ENCODE assay signal across 21 cellular contexts in the genomic region with DNA sequence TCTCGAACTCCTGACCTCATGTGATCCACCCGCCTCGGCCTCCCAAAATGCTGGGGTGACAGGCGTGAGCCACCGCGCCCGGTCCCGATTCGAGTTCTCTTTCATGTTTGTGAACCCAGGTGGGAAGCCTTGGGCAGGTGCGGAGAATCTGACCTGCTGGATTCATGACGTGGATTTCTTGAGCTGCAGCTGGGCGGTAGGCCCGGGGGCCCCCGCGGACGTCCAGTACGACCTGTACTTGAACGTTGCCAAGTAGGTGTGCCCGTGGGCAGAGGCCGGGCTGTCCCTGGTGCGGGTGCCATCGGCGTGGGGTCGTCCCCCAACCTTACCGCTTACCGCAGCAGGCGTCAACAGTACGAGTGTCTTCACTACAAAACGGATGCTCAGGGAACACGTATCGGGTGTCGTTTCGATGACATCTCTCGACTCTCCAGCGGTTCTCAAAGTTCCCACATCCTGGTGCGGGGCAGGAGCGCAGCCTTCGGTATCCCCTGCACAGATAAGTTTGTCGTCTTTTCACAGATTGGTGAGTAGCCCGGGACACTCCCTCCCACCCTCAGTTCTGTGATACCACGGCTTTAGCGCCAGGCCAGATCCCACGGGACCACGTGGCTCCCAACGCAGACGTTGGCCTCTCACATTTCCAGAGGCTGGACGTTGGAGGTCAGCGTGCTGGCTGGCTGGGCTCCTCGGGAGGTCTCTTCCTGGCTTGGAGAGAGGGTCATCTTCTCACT. TPM values are rescaled to one million over a fixed set of nuclear protein-coding genes. Genes with fewer than 3 reads are reported as not detected.
DNase-seq lines count a peak whose midpoint lies in the region; ATAC-seq, FAIRE-seq and TF ChIP-seq lines count a peak whose summit lies in the region.
"Had no signal": no experiment of that assay in that cellular context is flagged by ENCODE, and none has a peak within 500 bp of the region (broad histone marks: within the 10 kb centered on the region; RNA-seq: fewer than 3 reads in every experiment).

No MANE protein-coding gene starts in this region.

- no peaks in the 10 kb centered on the region for H3K9me3 ChIP-seq in DND-41 (ENCODE audit: insufficient read depth, low read length, severe bottlenecking)
- H3K9me3 ChIP-seq in IMR-90 (ENCODE audit: control insufficient read depth, insufficient read depth, low read length), result peaks cover 5% of the 10 kb centered on the region
- no peaks in the 10 kb centered on the region for H3K9me3 ChIP-seq in kidney (ENCODE audit: control insufficient read depth in 1 of 2, low read length in 2 of 2)
- H3K9me3 ChIP-seq: BE2C, HAP-1 had no signal

- H3K4me1 ChIP-seq in DND-41 (ENCODE audit: insufficient read depth, low read length) (no peaks in the 10 kb centered on the region), IMR-90 (ENCODE audit: control insufficient read depth, insufficient read depth, low read length) (no peaks in the 10 kb centered on the region), kidney (ENCODE audit: control insufficient read depth in 1 of 2, insufficient read depth in 1 of 2, low read depth in 1 of 2, low read length in 2 of 2) (no peaks in the 10 kb centered on the region)
- H3K4me1 ChIP-seq: BE2C had no signal

- in situ Hi-C loops in IMR-90 (cut with MboI; ENCODE audit: low sequenced_read_pairs), result no loop called here

- H2AK5ac ChIP-seq in IMR-90 (ENCODE audit: low read depth, low read length), result no peak overlapping the region

- no peaks in the 10 kb centered on the region for H3K27me3 ChIP-seq in DND-41 (ENCODE audit: insufficient read depth, low read length, poor library complexity)
- no peaks in the 10 kb centered on the region for H3K27me3 ChIP-seq in IMR-90 (ENCODE audit: control insufficient read depth, insufficient read depth, low read length)
- H3K27me3 ChIP-seq: BE2C had no signal

- H2AFZ ChIP-seq in DND-41 (ENCODE audit: low read depth, low read length), result no peak overlapping the region
- H2AFZ ChIP-seq in IMR-90 (replicated peaks; ENCODE audit: low read length, poor library complexity), result no peak overlapping the region

- H3K27ac Mint-ChIP-seq in activated T-helper 2 cell treated with anti-CD3 and anti-CD28 coated beads, Interferon-gamma antibody, Interleukin-2, Interleukin-4, amounts not matched to agents 10 μg/mL and 5 μg/mL and 100 μg/mL, durations not matched to agents 14 hours and 24 hours and 36 hours, result no peak overlapping the region

- H3K9me3 Mint-ChIP-seq in activated T-helper 2 cell treated with anti-CD3 and anti-CD28 coated beads, Interferon-gamma antibody, Interleukin-2, Interleukin-4, amounts not matched to agents 10 μg/mL and 5 μg/mL and 100 μg/mL, durations not matched to agents 14 hours and 24 hours and 36 hours, result no peaks in the 10 kb centered on the region

- TF ChIP-seq CTCF in DND-41 (IDR thresholded peaks at IDR 0.05; ENCODE audit: borderline replicate concordance, extremely low read depth, low read length, poor library complexity, severe bottlenecking) (no peak), IMR-90 (conservative IDR thresholded peaks at IDR 0.05; ENCODE audit: low read depth, low read length) (no peak), kidney (IDR thresholded peaks at IDR 0.05; ENCODE audit: borderline replicate concordance, extremely low read depth, insufficient read depth) (no peak)

- DNase-seq in DND-41, result no peak
- no peak for DNase-seq in IMR-90
- DNase-seq in kidney, result peak; percentile 58
- DNase-seq in posterior vena cava (ENCODE audit: low spot score), result peak; percentile 56
- no peak for DNase-seq in mesenteric fat pad (ENCODE audit: low spot score)
- DNase-seq in NCI-H1105 (lab: John Stamatoyannopoulos, UW), result no peak
- no peak for DNase-seq in activated T-helper 2 cell treated with anti-CD3 and anti-CD28 coated beads, Interferon-gamma antibody, Interleukin-2, Interleukin-4, amounts not matched to agents 10 μg/mL and 5 μg/mL and 100 μg/mL, durations not matched to agents 14 hours and 24 hours and 36 hours (ENCODE audit: low spot score)
- DNase-seq: BE2C; CD4-positive, alpha-beta memory T cell; DMS153; DMS79 treated with DMSO at 0.1 percent for 48 hours; GDM1; GOT3; KG1 had no signal

- no peak overlapping the region for H3K4me3 Mint-ChIP-seq in activated T-helper 2 cell treated with anti-CD3 and anti-CD28 coated beads, Interferon-gamma antibody, Interleukin-2, Interleukin-4, amounts not matched to agents 10 μg/mL and 5 μg/mL and 100 μg/mL, durations not matched to agents 14 hours and 24 hours and 36 hours (ENCODE audit: low read depth)
- H3K4me3 Mint-ChIP-seq: CD4-positive, alpha-beta memory T cell had no signal

- H3K79me1 ChIP-seq in IMR-90 (ENCODE audit: low read depth in 1 of 2, low read length in 2 of 2), result no peaks in the 10 kb centered on the region

- H3K79me2 ChIP-seq in DND-41 (ENCODE audit: insufficient read depth, low read length), result no peaks in the 10 kb centered on the region

- H3K23ac ChIP-seq in IMR-90 (ENCODE audit: low read depth, low read length), result no peak overlapping the region

- no peak overlapping the region for H3K18ac ChIP-seq in IMR-90 (ENCODE audit: low read depth, low read length)

- H2BK120ac ChIP-seq in IMR-90 (ENCODE audit: low read depth, low read length), result no peak overlapping the region

- no peak for TF ChIP-seq RAD21 in IMR-90 (IDR thresholded peaks at IDR 0.05; ENCODE audit: low read length)

- CTCF ChIA-PET in IMR-90 (lab: Yijun Ruan, JAX), result no interaction called here

- H3K36me3 Mint-ChIP-seq in activated T-helper 2 cell treated with anti-CD3 and anti-CD28 coated beads, Interferon-gamma antibody, Interleukin-2, Interleukin-4, amounts not matched to agents 10 μg/mL and 5 μg/mL and 100 μg/mL, durations not matched to agents 14 hours and 24 hours and 36 hours (ENCODE audit: low read depth), result peaks cover 28% of the 10 kb centered on the region
- H3K36me3 Mint-ChIP-seq: CD4-positive, alpha-beta memory T cell had no signal

- no peak overlapping the region for H2BK5ac ChIP-seq in IMR-90 (ENCODE audit: low read depth, low read length, poor library complexity, severe bottlenecking)

- H3K4me1 Mint-ChIP-seq in activated T-helper 2 cell treated with anti-CD3 and anti-CD28 coated beads, Interferon-gamma antibody, Interleukin-2, Interleukin-4, amounts not matched to agents 10 μg/mL and 5 μg/mL and 100 μg/mL, durations not matched to agents 14 hours and 24 hours and 36 hours (ENCODE audit: low read depth), result peaks cover 3% of the 10 kb centered on the region

- no peak overlapping the region for H3K4ac ChIP-seq in IMR-90 (ENCODE audit: low read depth, low read length)

- no peaks in the 10 kb centered on the region for H3K9me1 ChIP-seq in IMR-90 (ENCODE audit: insufficient read depth, low read length)

- H3K27me3 Mint-ChIP-seq in activated T-helper 2 cell treated with anti-CD3 and anti-CD28 coated beads, Interferon-gamma antibody, Interleukin-2, Interleukin-4, amounts not matched to agents 10 μg/mL and 5 μg/mL and 100 μg/mL, durations not matched to agents 14 hours and 24 hours and 36 hours (ENCODE audit: low read depth), result no peaks in the 10 kb centered on the region
- H3K27me3 Mint-ChIP-seq: CD4-positive, alpha-beta memory T cell had no signal

- H3K14ac ChIP-seq in IMR-90 (replicated peaks; ENCODE audit: low read depth, low read length), result no peak overlapping the region

- H3K4me3 ChIP-seq in DND-41 (ENCODE audit: low read depth in 1 of 2, low read length in 2 of 2) (no peak overlapping the region), IMR-90 (ENCODE audit: insufficient read depth, low read depth, low read length) (no peak overlapping the region), kidney (ENCODE audit: low read length in 2 of 2) (no peak overlapping the region)
- H3K4me3 ChIP-seq: HAP-1 had no signal

- no peak for TF ChIP-seq POLR2A in IMR-90 (IDR thresholded peaks at IDR 0.05; ENCODE audit: low read depth, low read length)

- no peak for FAIRE-seq in kidney (lab: Jason Lieb, UNC)
- FAIRE-seq: A204.1, D721Med, GM18507 had no signal

- H4K91ac ChIP-seq in IMR-90 (ENCODE audit: insufficient read depth, low read depth, low read length), result no peak overlapping the region

- H2AK9ac ChIP-seq in IMR-90 (replicated peaks; ENCODE audit: low read depth, low read length, poor library complexity), result no peak overlapping the region

- H4K5ac ChIP-seq in IMR-90 (ENCODE audit: low read depth, low read length), result no peak overlapping the region

- ATAC-seq in DND-41 (ENCODE audit: insufficient read depth, low read depth) (peak; percentile 12; the same call in 1 of the 3 replicates), IMR-90 (ENCODE audit: low read depth) (no peak), HG03196 (IDR thresholded peaks at IDR 0.05; ENCODE audit: unreplicated experiment) (no peak)

- POLR2A ChIA-PET in IMR-90 (lab: Charles Lee; ENCODE audit: unreplicated experiment), result no interaction called here

- H3K9ac ChIP-seq in DND-41 (ENCODE audit: low read depth, low read length) (no peak overlapping the region), IMR-90 (ENCODE audit: low read depth, low read length) (no peak overlapping the region), kidney (ENCODE audit: low read length in 2 of 2) (no peak overlapping the region)

- H3K27ac ChIP-seq in DND-41 (ENCODE audit: low read length) (no peak overlapping the region), IMR-90 (ENCODE audit: insufficient read depth, low read length) (no peak overlapping the region), kidney (ENCODE audit: low read depth in 2 of 2, low read length in 2 of 2) (no peak overlapping the region)
- H3K27ac ChIP-seq: C4-2B had no signal

- H3K36me3 ChIP-seq in DND-41 (ENCODE audit: insufficient read depth, low read length) (no peaks in the 10 kb centered on the region), IMR-90 (ENCODE audit: control insufficient read depth, insufficient read depth, low read length) (no peaks in the 10 kb centered on the region), kidney (ENCODE audit: control insufficient read depth in 1 of 2, insufficient read depth in 2 of 2, low read length in 2 of 2) (no peaks in the 10 kb centered on the region)
- H3K36me3 ChIP-seq: BE2C, HAP-1 had no signal

- no peaks in the 10 kb centered on the region for H4K20me1 ChIP-seq in DND-41 (ENCODE audit: insufficient read depth, low read length)
- H4K20me1 ChIP-seq in IMR-90 (ENCODE audit: insufficient read depth, low read length), result no peaks in the 10 kb centered on the region

- H3K56ac ChIP-seq in IMR-90 (ENCODE audit: extremely low read depth, insufficient read depth, low read length), result no peak overlapping the region

- intact Hi-C loops in IMR-90 (cut with micrococcal nuclease) (no loop called here), kidney (cut with DNase I) (no loop called here), posterior vena cava (cut with DNase I) (no loop called here)
- intact Hi-C loops in activated T-helper 2 cell treated with anti-CD3 and anti-CD28 coated beads, Interferon-gamma antibody, Interleukin-2, Interleukin-4, amounts not matched to agents 10 μg/mL and 5 μg/mL and 100 μg/mL, durations not matched to agents 14 hours and 24 hours and 36 hours (cut with micrococcal nuclease), result no loop called here

- dilution Hi-C loops in IMR-90 (cut with HindIII; ENCODE audit: low sequenced_read_pairs, unreplicated experiment), result no loop called here

- no peak overlapping the region for H2BK20ac ChIP-seq in IMR-90 (ENCODE audit: low read depth, low read length)

- WGBS in IMR-90 (ENCODE audit: extremely low coverage in 2 of 2, insufficient read length in 1 of 2), 2 experiments, result 90% methylated on average over 24 of the region's 49 CpGs; no CpG with 5 or more reads in 1 of the 2 experiments

- no peak overlapping the region for H4K8ac ChIP-seq in IMR-90 (ENCODE audit: low read depth in 2 of 2, low read length in 2 of 2)

- TSS peak; percentile 42 for BruUV-seq in IMR-90 (replicated peaks; lab: Mats Ljungman, UMichigan)

- H3K4me2 ChIP-seq in DND-41 (ENCODE audit: insufficient read depth, low read length) (no peak overlapping the region), IMR-90 (ENCODE audit: low read depth, low read length) (no peak overlapping the region)

- no peak overlapping the region for H2BK15ac ChIP-seq in IMR-90 (ENCODE audit: low read depth, low read length)

RNA-seq across cellular contexts. Expression of gene IL3RA, which starts 15.6 kb away (rescaled TPM):
- total RNA-seq in IMR-90 (2012; rRNA removed) (not detected in 2 replicates), kidney (4.6 TPM), posterior vena cava (1 to 10 TPM; 5.4 to 5.6 TPM), mesenteric fat pad (13.3 TPM)
- polyA plus RNA-seq in IMR-90 (2012; rRNA removed) (not detected in 2 replicates), kidney (ENCODE audit: insufficient read depth, low read depth, low replicate concordance) (10.2 TPM)
- not detected in 2 replicates for polyA plus RNA-seq in IMR-90 (2012; cell fraction: cytosol; rRNA removed)
- polyA plus RNA-seq in IMR-90 (2012; cell fraction: nucleus; rRNA removed; ENCODE audit: low replicate concordance), result not detected in 2 replicates
- total RNA-seq in activated T-helper 2 cell treated with anti-CD3 and anti-CD28 coated beads, Interferon-gamma antibody, Interleukin-2, Interleukin-4, amounts not matched to agents 10 μg/mL and 5 μg/mL and 100 μg/mL, durations not matched to agents 14 hours and 24 hours and 36 hours, result 6.8 and 7.4 TPM in 2 replicates
- polyA plus RNA-seq: AG04450 had no signal

RNA-seq across cellular contexts. Expression of gene SLC25A6, which starts 39.8 kb away (rescaled TPM):
- total RNA-seq in IMR-90 (2012; rRNA removed) (166 and 264 TPM in 2 replicates), kidney (357 TPM), posterior vena cava (100 to 1,000 TPM; 204 to 218 TPM), mesenteric fat pad (331 TPM)
- polyA plus RNA-seq in IMR-90 (2012; rRNA removed) (565 and 615 TPM in 2 replicates), kidney (ENCODE audit: insufficient read depth, low read depth, low replicate concordance) (654 TPM)
- polyA plus RNA-seq in IMR-90 (2012; cell fraction: cytosol; rRNA removed), result 672 and 1,125 TPM in 2 replicates
- 304 and 505 TPM in 2 replicates for polyA plus RNA-seq in IMR-90 (2012; cell fraction: nucleus; rRNA removed; ENCODE audit: low replicate concordance)
- total RNA-seq in activated T-helper 2 cell treated with anti-CD3 and anti-CD28 coated beads, Interferon-gamma antibody, Interleukin-2, Interleukin-4, amounts not matched to agents 10 μg/mL and 5 μg/mL and 100 μg/mL, durations not matched to agents 14 hours and 24 hours and 36 hours, result 318 and 325 TPM in 2 replicates

Comparison
In these comparisons a context has a peak if more than half of its experiments do, and no peak if none do; other contexts are left out.
1. DNase-seq: peak in kidney (single experiment) and posterior vena cava (single experiment); none in DND-41 (single experiment), IMR-90 (single experiment), mesenteric fat pad (single experiment), NCI-H1105 (single experiment) and activated T-helper 2 cell treated with anti-CD3 and anti-CD28 coated beads, Interferon-gamma antibody, Interleukin-2, Interleukin-4, amounts not matched to agents 10 μg/mL and 5 μg/mL and 100 μg/mL, durations not matched to agents 14 hours and 24 hours and 36 hours (single experiment).